Comparison of ENCODE assay signal across 23 cellular contexts in genomic region chr3:13455644-13456043, GRCh38. TPM values are rescaled to one million over a fixed set of nuclear protein-coding genes. Genes with fewer than 3 reads are reported as not detected.
"Had no signal": no experiment of that assay in that cellular context is flagged by ENCODE, and none has a peak within 500 bp of the region (broad histone marks: within the 10 kb centered on the region; RNA-seq: fewer than 3 reads in every experiment).

No MANE protein-coding gene starts in this region.

- H3K27me3 ChIP-seq: cardiac muscle cell, thyroid gland had no signal

- H3K27ac ChIP-seq: cardiac muscle cell, thyroid gland had no signal

- H3K36me3 ChIP-seq: cardiac muscle cell, thyroid gland had no signal

- FAIRE-seq: islet of Langerhans had no signal

- H3K4me3 ChIP-seq: cardiac muscle cell, lung, thyroid gland had no signal

- DNase-seq: activated CD4-positive, alpha-beta T cell treated with anti-CD3 and anti-CD28 coated beads, Interleukin-2, amount 50 U/mL, for 1 hour; activated CD8-positive, alpha-beta memory T cell treated with anti-CD3 and anti-CD28 coated beads for 24 hours; activated gamma-delta T cell; activated T-cell treated with anti-CD3 and anti-CD28 coated beads, Interleukin-2, amount 50 U/mL, for 72 hours; effector CD8-positive, alpha-beta T cell; foreskin fibroblast; glutamatergic neuron; hippocampal formation; nephron progenitor cell; retina; stimulated activated CD4-positive, alpha-beta T cell treated with anti-CD3 and anti-CD28 coated beads, Interleukin-12 subunit alpha, Interleukin-12 subunit beta, amount 100 ng/mL, for 4 hours; stimulated activated CD4-positive, alpha-beta T cell treated with anti-CD3 and anti-CD28 coated beads, Interleukin-1b, Interleukin-23, amount 100 ng/mL, for 48 hours; stimulated activated CD8-positive, alpha-beta memory T cell treated with anti-CD3 and anti-CD28 coated beads, Interleukin-4, amount 100 ng/mL, for 48 hours; stimulated activated naive CD4-positive, alpha-beta T cell treated with Interleukin-2 at 50 U/mL for 16 hours had no signal

- H3K27ac Mint-ChIP-seq: activated T-cell treated with anti-CD3 and anti-CD28 coated beads, Interleukin-2, amount 50 U/mL, for 72 hours; dendritic cell treated with granulocyte-macrophage colony-stimulating factor and Interleukin-4, amounts not matched to agents 40 ng/mL and 50 ng/mL, for 4 days; nephron progenitor cell; T-helper 1 cell treated with Interleukin-12 subunit alpha and Interleukin-12 subunit beta and Interleukin-4 antibody, amounts not matched to agents 30 μg/mL and 1 μg/mL, for 36 hours had no signal

- H3K4me3 Mint-ChIP-seq: activated T-cell treated with anti-CD3 and anti-CD28 coated beads, Interleukin-2, amount 50 U/mL, for 72 hours; dendritic cell treated with granulocyte-macrophage colony-stimulating factor and Interleukin-4, amounts not matched to agents 40 ng/mL and 50 ng/mL, for 4 days; nephron progenitor cell; T-helper 1 cell treated with Interleukin-12 subunit alpha and Interleukin-12 subunit beta and Interleukin-4 antibody, amounts not matched to agents 30 μg/mL and 1 μg/mL, for 36 hours had no signal

- ATAC-seq: activated CD4-positive, CD25-positive, alpha-beta regulatory T cell treated with anti-CD3 and anti-CD28 coated beads, Interleukin-2, amount 50 U/mL, for 24 hours; activated naive CD4-positive, alpha-beta T cell treated with anti-CD3 and anti-CD28 coated beads, Interleukin-2, amount 50 U/mL, for 72 hours; activated T-cell treated with anti-CD3 and anti-CD28 coated beads, Interleukin-2, amount 50 U/mL, for 72 hours had no signal

- H3K36me3 Mint-ChIP-seq: activated naive CD4-positive, alpha-beta T cell treated with anti-CD3 and anti-CD28 coated beads, Interleukin-2, amount 50 U/mL, for 72 hours had no signal

- H3K27me3 Mint-ChIP-seq: dendritic cell treated with granulocyte-macrophage colony-stimulating factor and Interleukin-4, amounts not matched to agents 40 ng/mL and 50 ng/mL, for 4 days had no signal

- H3K9me3 ChIP-seq: thyroid gland had no signal

- H3K9me3 Mint-ChIP-seq: activated naive CD4-positive, alpha-beta T cell treated with anti-CD3 and anti-CD28 coated beads, Interleukin-2, amount 50 U/mL, for 72 hours; activated T-cell treated with anti-CD3 and anti-CD28 coated beads, Interleukin-2, amount 50 U/mL, for 72 hours; dendritic cell treated with granulocyte-macrophage colony-stimulating factor and Interleukin-4, amounts not matched to agents 40 ng/mL and 50 ng/mL, for 4 days; nephron progenitor cell; T-helper 1 cell treated with Interleukin-12 subunit alpha and Interleukin-12 subunit beta and Interleukin-4 antibody, amounts not matched to agents 30 μg/mL and 1 μg/mL, for 36 hours had no signal

RNA-seq across cellular contexts. Expression of gene NUP210, which starts 35.5 kb away (rescaled TPM):
- total RNA-seq: myocyte had no signal
